ENCODE assay signal across 1 cellular context in genomic region chr12:109763201-109763841, GRCh38.
TF ChIP-seq lines count a peak whose summit lies in the region.

No MANE protein-coding gene starts in this region.

TF ChIP-seq in HepG2, 621 proteins besides CTCF, POLR2A, EP300 and RAD21:
- TF ChIP-seq PRDM4 (CRISPR knock-in tag; IDR thresholded peaks at IDR 0.05; ENCODE audit: borderline replicate concordance) (no peak), ZBTB33 (CRISPR knock-in tag; IDR thresholded peaks at IDR 0.05) (peak; percentile 79), FOSL2 (CRISPR knock-in tag; IDR thresholded peaks at IDR 0.05) (peak; percentile 64), ZUFSP (CRISPR knock-in tag; IDR thresholded peaks at IDR 0.05; ENCODE audit: borderline replicate concordance) (no peak), ZNF12 (CRISPR knock-in tag; IDR thresholded peaks at IDR 0.05) (0 out of 2 replicates have a peak, but pooled peaks have one; percentile 47), SMARCC2 (IDR thresholded peaks at IDR 0.05) (no peak), RBAK (CRISPR knock-in tag; IDR thresholded peaks at IDR 0.05) (peak; percentile 87)
